Comparison of ENCODE assay signal across 1 cellular context in genomic region chr17:49567871-49568694, GRCh38.
TF ChIP-seq lines count a peak whose summit lies in the region.

No MANE protein-coding gene starts in this region.

TF ChIP-seq in H1, 55 proteins besides CTCF, POLR2A, EP300 and RAD21 (continued from another document):
- 0 out of 2 replicates have a peak, but pooled peaks have one; percentile 5 for TF ChIP-seq USF2 (IDR thresholded peaks at IDR 0.05; ENCODE audit: low read length)
- TF ChIP-seq EGR1 (IDR thresholded peaks at IDR 0.05; ENCODE audit: borderline replicate concordance, low read depth, low read length): no peak
